22 cellular contexts compared by ENCODE assay signal in the genomic region with DNA sequence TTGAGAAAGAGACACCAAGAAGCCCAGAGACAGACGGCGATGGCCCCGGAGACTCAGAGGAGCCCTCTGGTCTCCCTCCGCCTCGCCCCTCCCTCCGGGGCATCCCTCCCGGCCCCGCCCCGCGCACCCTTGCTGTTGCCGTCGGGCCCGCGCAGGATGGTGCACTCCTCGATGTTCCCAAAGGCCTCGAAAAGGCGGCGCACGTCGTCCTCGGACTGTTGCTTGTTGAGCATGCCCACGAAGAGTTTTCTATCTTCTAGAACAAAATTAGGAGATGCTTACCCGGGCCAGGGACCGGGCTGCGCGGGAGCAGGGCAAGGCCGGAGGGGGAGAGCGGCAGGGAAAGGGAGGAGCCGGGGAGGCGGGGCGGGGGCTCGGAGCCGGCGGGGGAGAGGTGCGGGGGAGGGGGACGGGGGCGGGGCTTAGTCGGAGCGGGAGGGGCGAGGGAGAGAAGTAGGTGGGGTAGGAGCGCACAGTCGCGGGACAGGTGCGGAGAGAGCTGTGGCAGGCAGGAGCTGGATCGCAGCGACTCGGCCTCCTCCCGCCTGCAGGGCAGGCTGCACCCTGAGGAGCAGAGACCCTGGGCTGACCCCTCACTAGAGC.
"Had no signal": no experiment of that assay in that cellular context is flagged by ENCODE, and none has a peak within 500 bp of the region (broad histone marks: within the 10 kb centered on the region; RNA-seq: fewer than 3 reads in every experiment).

No MANE protein-coding gene starts in this region.

- H3K27ac ChIP-seq: gastrocnemius medialis, heart right ventricle, neutrophil, right atrium auricular region, sigmoid colon, skin epidermis, thoracic aorta had no signal

- H3K4me3 ChIP-seq: dorsolateral prefrontal cortex, gastrocnemius medialis, heart right ventricle, right atrium auricular region, sigmoid colon, skin epidermis, thoracic aorta had no signal

- H3K36me3 ChIP-seq: gastrocnemius medialis, heart right ventricle, neutrophil, right atrium auricular region, sigmoid colon, thoracic aorta had no signal

- FAIRE-seq: endometrium, kidney had no signal

- DNase-seq: cortex of kidney; dorsolateral prefrontal cortex; effector memory CD4-positive, alpha-beta T cell; gastrocnemius medialis; heart right ventricle; hypothalamus; kidney; left colon; left ventricle myocardium superior; naive thymus-derived CD4-positive, alpha-beta T cell; nephron progenitor cell; sigmoid colon; stimulated activated CD4-positive, alpha-beta T cell treated with anti-CD3 and anti-CD28 coated beads, Interleukin-2, amount 100 ng/mL, for 24 hours; stimulated activated CD4-positive, alpha-beta T cell treated with anti-CD3 and anti-CD28 coated beads, Interleukin-4, amount 100 ng/mL, for 4 hours; stimulated activated naive B cell treated with anti-CD40 and anti-IgM and Interleukin-4, amounts not matched to agents 10 μg/mL and 1 μg/mL and 100 μg/mL, for 72 hours; stimulated activated naive CD8-positive, alpha-beta T cell treated with anti-CD3 and anti-CD28 coated beads, Interleukin-15, amount 100 ng/mL, for 72 hours; trophoblast cell had no signal

- H3K4me1 ChIP-seq: gastrocnemius medialis, heart right ventricle, right atrium auricular region, sigmoid colon had no signal

- H3K9me3 ChIP-seq: gastrocnemius medialis, heart right ventricle, neutrophil, right atrium auricular region, sigmoid colon, thoracic aorta had no signal
